In genomic region chr5:94153736-94154450, GRCh38 we compare ENCODE assay signal across 19 cellular contexts.
A peak's percentile ranks its signal among the peaks of the same experiment; 100 is the strongest.
DNase-seq lines count a peak whose midpoint lies in the region; ATAC-seq, FAIRE-seq and TF ChIP-seq lines count a peak whose summit lies in the region.
"Had no signal": no experiment of that assay in that cellular context is flagged by ENCODE, and none has a peak within 500 bp of the region (broad histone marks: within the 10 kb centered on the region; RNA-seq: fewer than 3 reads in every experiment).

No MANE protein-coding gene starts in this region.

- DNase-seq in A673 (ENCODE audit: low spot score) = peak; percentile 9
- DNase-seq in GM23338 (ENCODE audit: low spot score) = no peak
- peak; percentile 72 for DNase-seq in astrocyte (ENCODE audit: low read depth)
- DNase-seq in kidney epithelial cell (ENCODE audit: low read depth) = peak; percentile 28
- no peak for DNase-seq in NCI-H2107 treated with DMSO at 0.1 percent for 48 hours (lab: John Stamatoyannopoulos, UW; ENCODE audit: unreplicated experiment)
- DNase-seq: activated CD4-positive, alpha-beta T cell treated with anti-CD3 and anti-CD28 coated beads, Interleukin-2, amount 10 ng/mL, durations not matched to agents 24 days and 14 days; activated T-cell treated with anti-CD3 and anti-CD28 coated beads, Interleukin-2, amount 50 U/mL, for 48 hours; amniotic stem cell; NCI-H2029; stimulated activated naive CD4-positive, alpha-beta T cell had no signal

- H3K27ac Mint-ChIP-seq in GM23338 (0 out of 2 replicates have a peak overlapping the region, but pooled peaks have one; percentile 5), astrocyte (ENCODE audit: unreplicated experiment) (no peak overlapping the region)
- H3K27ac Mint-ChIP-seq: activated CD4-positive, alpha-beta T cell treated with anti-CD3 and anti-CD28 coated beads, Interleukin-2, amount 10 ng/mL, durations not matched to agents 24 days and 14 days; T-helper 2 cell treated with Interferon-gamma antibody and Interleukin-4, amounts not matched to agents 5 μg/mL and 100 μg/mL, for 36 hours had no signal

- ATAC-seq in GM23338 (no peak), HG02973 (IDR thresholded peaks at IDR 0.05; ENCODE audit: unreplicated experiment) (no peak), HG03039 (IDR thresholded peaks at IDR 0.05; ENCODE audit: unreplicated experiment) (no peak), GM19395 (IDR thresholded peaks at IDR 0.05; ENCODE audit: unreplicated experiment) (no peak)
- ATAC-seq: Right ventricle myocardium inferior had no signal

- FAIRE-seq in astrocyte (lab: Jason Lieb, UNC) = no peak
- FAIRE-seq: urothelium cell line had no signal

- no peaks in the 10 kb centered on the region for H3K36me3 ChIP-seq in A673 (ENCODE audit: insufficient read depth, low read length, poor library complexity, severe bottlenecking)
- H3K36me3 ChIP-seq in GM23338 (ENCODE audit: insufficient read depth) = peaks cover 7% of the 10 kb centered on the region; the same call in 1 of the 2 replicates
- H3K36me3 ChIP-seq in astrocyte (ENCODE audit: insufficient read depth, low read length) = no peaks in the 10 kb centered on the region
- H3K36me3 ChIP-seq in kidney epithelial cell (ENCODE audit: control insufficient read depth, insufficient read depth, low read length) = no peaks in the 10 kb centered on the region
- H3K36me3 ChIP-seq: esophagus muscularis mucosa, neutrophil had no signal

- CTCF ChIA-PET in A673 (lab: Charles Lee) = no interaction called here

- BruUV-seq in A673 (replicated peaks; lab: Mats Ljungman, UMichigan) = no TSS peak

- no peaks in the 10 kb centered on the region for H3K9me3 ChIP-seq in A673 (ENCODE audit: low read depth, low read length, poor library complexity, severe bottlenecking)
- no peaks in the 10 kb centered on the region for H3K9me3 ChIP-seq in astrocyte (ENCODE audit: insufficient read depth, low read depth, low read length)
- H3K9me3 ChIP-seq: esophagus muscularis mucosa, neutrophil had no signal

- H3K9me3 Mint-ChIP-seq in GM23338 (peaks cover 2% of the 10 kb centered on the region; the same call in 1 of the 3 replicates), astrocyte (ENCODE audit: unreplicated experiment) (no peaks in the 10 kb centered on the region)
- H3K9me3 Mint-ChIP-seq: activated CD4-positive, alpha-beta T cell treated with anti-CD3 and anti-CD28 coated beads, Interleukin-2, amount 10 ng/mL, durations not matched to agents 24 days and 14 days; T-helper 2 cell treated with Interferon-gamma antibody and Interleukin-4, amounts not matched to agents 5 μg/mL and 100 μg/mL, for 36 hours had no signal

- no peaks in the 10 kb centered on the region for H3K9me2 ChIP-seq in GM23338 (ENCODE audit: insufficient read depth)

- peaks cover 3% of the 10 kb centered on the region; the same call in 1 of the 2 replicates for H4K20me1 ChIP-seq in GM23338 (replicated peaks; ENCODE audit: insufficient read depth)
- no peaks in the 10 kb centered on the region for H4K20me1 ChIP-seq in astrocyte (ENCODE audit: insufficient read depth, low read length)

- H3K4me1 ChIP-seq in A673 (ENCODE audit: insufficient read depth, low read length, poor library complexity, severe bottlenecking) (no peaks in the 10 kb centered on the region), GM23338 (ENCODE audit: insufficient read depth) (peaks cover 12% of the 10 kb centered on the region), astrocyte (ENCODE audit: insufficient read depth, low read length) (no peaks in the 10 kb centered on the region)
- H3K4me1 ChIP-seq: esophagus muscularis mucosa had no signal

- H3K4me3 Mint-ChIP-seq in GM23338 (no peak overlapping the region), astrocyte (ENCODE audit: unreplicated experiment) (no peak overlapping the region)
- H3K4me3 Mint-ChIP-seq: activated CD4-positive, alpha-beta T cell treated with anti-CD3 and anti-CD28 coated beads, Interleukin-2, amount 10 ng/mL, durations not matched to agents 24 days and 14 days; T-helper 2 cell treated with Interferon-gamma antibody and Interleukin-4, amounts not matched to agents 5 μg/mL and 100 μg/mL, for 36 hours had no signal

- H3K9ac ChIP-seq in astrocyte (ENCODE audit: low read length) = no peak overlapping the region

- H3K4me2 ChIP-seq in GM23338 = no peak overlapping the region
- H3K4me2 ChIP-seq in astrocyte (ENCODE audit: low read length) = no peak overlapping the region

- H3F3A ChIP-seq in GM23338 (replicated peaks; ENCODE audit: low read depth) = no peaks in the 10 kb centered on the region

- no peaks in the 10 kb centered on the region for H3K79me2 ChIP-seq in GM23338 (replicated peaks; ENCODE audit: insufficient read depth)
- H3K79me2 ChIP-seq in astrocyte (ENCODE audit: insufficient read depth, low read length) = no peaks in the 10 kb centered on the region

- H3K36me3 Mint-ChIP-seq in GM23338 (ENCODE audit: low read depth) (peaks cover 24% of the 10 kb centered on the region), astrocyte (ENCODE audit: low read depth, unreplicated experiment) (no peaks in the 10 kb centered on the region)

- intact Hi-C loops in A673 (cut with micrococcal nuclease; ENCODE audit: unreplicated experiment) = no loop called here

- TF ChIP-seq CTCF in A673 (conservative IDR thresholded peaks at IDR 0.05; ENCODE audit: low read depth, low read length) = no peak
- TF ChIP-seq CTCF in GM23338 (conservative IDR thresholded peaks at IDR 0.05; ENCODE audit: low read depth in 2 of 2) = no peak
- TF ChIP-seq CTCF in astrocyte (IDR thresholded peaks at IDR 0.05; ENCODE audit: insufficient read depth, low read depth, low read length) = no peak
- no peak for TF ChIP-seq CTCF in kidney epithelial cell (IDR thresholded peaks at IDR 0.05; ENCODE audit: insufficient read depth, low read length, poor library complexity, severe bottlenecking)

- H2AFZ ChIP-seq in GM23338 = no peak overlapping the region
- no peak overlapping the region for H2AFZ ChIP-seq in astrocyte (ENCODE audit: low read depth, low read length)

- no peak overlapping the region for H3K27ac ChIP-seq in A673 (ENCODE audit: low read depth, low read length, poor library complexity, severe bottlenecking)
- H3K27ac ChIP-seq in GM23338 (ENCODE audit: low read depth) = peak overlapping the region; percentile 32; the same call in 1 of the 2 replicates
- no peak overlapping the region for H3K27ac ChIP-seq in astrocyte (ENCODE audit: low read depth, low read length)
- H3K27ac ChIP-seq: esophagus muscularis mucosa, neutrophil, skin epidermis had no signal

- H3K27me3 ChIP-seq in A673 (replicated peaks; ENCODE audit: insufficient read depth, low read depth, low read length, poor library complexity) = no peaks in the 10 kb centered on the region
- no peaks in the 10 kb centered on the region for H3K27me3 ChIP-seq in GM23338 (ENCODE audit: insufficient read depth)
- H3K27me3 ChIP-seq in astrocyte (ENCODE audit: insufficient read depth, low read length) = no peaks in the 10 kb centered on the region
- H3K27me3 ChIP-seq in kidney epithelial cell (ENCODE audit: control insufficient read depth, insufficient read depth, low read length) = no peaks in the 10 kb centered on the region
- H3K27me3 ChIP-seq: esophagus muscularis mucosa, neutrophil had no signal

- H3K4me3 ChIP-seq in A673 (ENCODE audit: low read depth, low read length, poor library complexity, severe bottlenecking) (no peak overlapping the region), GM23338 (no peak overlapping the region), astrocyte (ENCODE audit: insufficient read depth, low read depth, low read length) (no peak overlapping the region), kidney epithelial cell (ENCODE audit: low read depth, low read length) (no peak overlapping the region)
- H3K4me3 ChIP-seq: esophagus muscularis mucosa, skin epidermis had no signal

- H3K4me1 Mint-ChIP-seq in GM23338 (peaks cover 11% of the 10 kb centered on the region), astrocyte (ENCODE audit: low read depth, unreplicated experiment) (peaks cover 2% of the 10 kb centered on the region)
- H3K4me1 Mint-ChIP-seq: activated CD4-positive, alpha-beta T cell treated with anti-CD3 and anti-CD28 coated beads, Interleukin-2, amount 10 ng/mL, durations not matched to agents 24 days and 14 days had no signal

- peaks cover 2% of the 10 kb centered on the region for H3K27me3 Mint-ChIP-seq in GM23338 (ENCODE audit: insufficient read depth, low read depth, poor library complexity)
- H3K27me3 Mint-ChIP-seq in astrocyte (ENCODE audit: low read depth, unreplicated experiment) = no peaks in the 10 kb centered on the region
- H3K27me3 Mint-ChIP-seq: activated CD4-positive, alpha-beta T cell treated with anti-CD3 and anti-CD28 coated beads, Interleukin-2, amount 10 ng/mL, durations not matched to agents 24 days and 14 days had no signal

- POLR2A ChIA-PET in A673 (lab: Charles Lee; ENCODE audit: low non-redundant PET) = no interaction called here

TF ChIP-seq in GM23338, 12 proteins besides CTCF, POLR2A, EP300 and RAD21 (continues in another document):
- TF ChIP-seq ETS1 (IDR thresholded peaks at IDR 0.05) (no peak), ZNF114 (CRISPR knock-in tag; IDR thresholded peaks at IDR 0.05) (no peak), EZH2phosphoT487 (IDR thresholded peaks at IDR 0.05; ENCODE audit: unreplicated experiment) (no peak), NANOG (IDR thresholded peaks at IDR 0.05; ENCODE audit: borderline replicate concordance) (no peak), CREB1 (CRISPR knock-in tag; IDR thresholded peaks at IDR 0.05; ENCODE audit: low read depth) (no peak)

Comparison
In these comparisons a context has a peak if more than half of its experiments do, and no peak if none do; other contexts are left out.
1. DNase-seq: peak in A673 (single experiment), astrocyte (single experiment) and kidney epithelial cell (single experiment); none in GM23338 (single experiment) and NCI-H2107 treated with DMSO at 0.1 percent for 48 hours (single experiment).